23 cellular contexts compared by ENCODE assay signal in the genomic region with DNA sequence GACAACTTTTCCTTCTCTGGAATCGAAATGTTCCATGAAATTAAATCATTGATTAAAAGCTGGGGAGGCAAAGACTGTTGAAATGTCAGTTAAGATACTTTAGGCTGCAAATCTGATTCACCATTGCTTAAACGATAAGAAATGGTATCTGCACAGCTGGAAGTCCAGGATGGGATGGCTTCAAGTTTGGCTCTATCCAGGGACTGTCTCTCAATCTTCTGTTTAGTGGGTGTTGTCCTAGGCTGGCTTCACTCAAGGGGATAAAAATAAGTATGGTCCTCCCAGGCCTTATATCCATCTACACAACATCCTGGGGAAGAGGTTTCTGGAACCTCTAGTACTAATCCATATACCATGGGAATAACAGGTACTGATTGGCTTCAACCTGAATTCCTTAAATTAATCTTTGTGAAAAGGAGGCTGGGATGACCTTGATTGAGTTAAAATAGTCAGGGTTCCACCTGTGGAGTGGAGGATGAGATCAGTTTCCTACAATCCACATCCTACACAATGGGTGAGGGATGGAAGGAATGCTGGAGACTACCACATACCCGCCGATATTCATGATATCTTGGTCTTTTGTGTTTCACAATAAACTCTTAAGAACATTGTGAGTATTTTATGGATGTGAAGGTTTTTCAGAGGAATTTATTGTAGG.
A peak's percentile ranks its signal among the peaks of the same experiment; 100 is the strongest.
DNase-seq lines count a peak whose midpoint lies in the region; ATAC-seq and TF ChIP-seq lines count a peak whose summit lies in the region.
"Had no signal": no experiment of that assay in that cellular context is flagged by ENCODE, and none has a peak within 500 bp of the region (broad histone marks: within the 10 kb centered on the region; RNA-seq: fewer than 3 reads in every experiment).

No MANE protein-coding gene starts in this region.

- H3K36me3 Mint-ChIP-seq in GM23338 (ENCODE audit: low read depth), result no peaks in the 10 kb centered on the region
- H3K36me3 Mint-ChIP-seq in endodermal cell (ENCODE audit: low read depth), result peaks cover 3% of the 10 kb centered on the region
- H3K36me3 Mint-ChIP-seq in naive thymus-derived CD8-positive, alpha-beta T cell, result no peaks in the 10 kb centered on the region
- H3K36me3 Mint-ChIP-seq: CD4-positive, CD25-positive, alpha-beta regulatory T cell; CD8-positive, alpha-beta T cell had no signal

- H3K79me2 ChIP-seq in GM23338 (replicated peaks; ENCODE audit: insufficient read depth), result no peaks in the 10 kb centered on the region

- H3K4me3 ChIP-seq in GM23338 (no peak overlapping the region), HUES64 (ENCODE audit: low read length) (no peak overlapping the region), endodermal cell (ENCODE audit: low read length) (no peak overlapping the region)
- H3K4me3 ChIP-seq: BLaER1, GM12878, HAP-1 had no signal

- H3K27me3 ChIP-seq in GM23338 (ENCODE audit: insufficient read depth) (no peaks in the 10 kb centered on the region), HUES64 (ENCODE audit: insufficient read depth, low read length) (no peaks in the 10 kb centered on the region), endodermal cell (ENCODE audit: control insufficient read depth, insufficient read depth, low read length, poor library complexity, severe bottlenecking) (no peaks in the 10 kb centered on the region)
- H3K27me3 ChIP-seq: BLaER1 had no signal

- H3K9me3 Mint-ChIP-seq in GM23338, result no peaks in the 10 kb centered on the region
- no peaks in the 10 kb centered on the region for H3K9me3 Mint-ChIP-seq in endodermal cell
- H3K9me3 Mint-ChIP-seq in stimulated activated naive CD8-positive, alpha-beta T cell treated with anti-CD3 and anti-CD28 coated beads, Interleukin-15, amount 100 ng/mL, for 72 hours, result peaks cover 9 to 16% of the 10 kb centered on the region in 2 donors
- peaks cover 0 to 9% (median 0%) of the 10 kb centered on the region in 9 donors for H3K9me3 Mint-ChIP-seq in naive thymus-derived CD8-positive, alpha-beta T cell

- no peaks in the 10 kb centered on the region for H4K20me1 ChIP-seq in GM23338 (replicated peaks; ENCODE audit: insufficient read depth)
- H4K20me1 ChIP-seq: BLaER1 had no signal

- H3K4me3 Mint-ChIP-seq in GM23338, result no peak overlapping the region
- H3K4me3 Mint-ChIP-seq in endodermal cell, result no peak overlapping the region
- no peak overlapping the region for H3K4me3 Mint-ChIP-seq in stimulated activated naive CD8-positive, alpha-beta T cell treated with anti-CD3 and anti-CD28 coated beads, Interleukin-15, amount 100 ng/mL, for 72 hours
- H3K4me3 Mint-ChIP-seq in naive thymus-derived CD8-positive, alpha-beta T cell, result no peak overlapping the region
- H3K4me3 Mint-ChIP-seq: B cell; CD4-positive, CD25-positive, alpha-beta regulatory T cell; CD8-positive, alpha-beta T cell; HFFc6 had no signal

- POLR2A ChIA-PET in naive thymus-derived CD8-positive, alpha-beta T cell (lab: Charles Lee), result no interaction called here

- TF ChIP-seq CTCF in GM23338 (conservative IDR thresholded peaks at IDR 0.05; ENCODE audit: low read depth in 2 of 2) (no peak), endodermal cell (conservative IDR thresholded peaks at IDR 0.05) (no peak)

- peak; percentile 39 for DNase-seq in GM23338 (ENCODE audit: low spot score)
- peak; percentile 72 for DNase-seq in endodermal cell
- DNase-seq in iPS DF 19.7 (ENCODE audit: low read depth, low spot score), result peak; percentile 45
- DNase-seq in activated effector memory CD4-positive, alpha-beta T cell treated with anti-CD3 and anti-CD28 coated beads, Interleukin-2, amount 50 U/mL, for 16 hours, result no peak
- DNase-seq in stimulated activated naive CD8-positive, alpha-beta T cell treated with anti-CD3 and anti-CD28 coated beads, Interleukin-15, amount 100 ng/mL, for 72 hours, result no peak
- no peak for DNase-seq in naive thymus-derived CD8-positive, alpha-beta T cell
- no peak for DNase-seq in activated CD4-positive, alpha-beta T cell treated with anti-CD3 and anti-CD28 coated beads, Interleukin-2, amount 50 U/mL, for 48 hours
- DNase-seq: Caco-2; CD4-positive, CD25-positive, alpha-beta regulatory T cell; CD8-positive, alpha-beta T cell; DMS 273 treated with DMSO at 0.1 percent for 48 hours; DMS79; EL; GDM1; GOT3; HFFc6 had no signal

- WGBS in HUES64, result 81% methylated on average over 2 of the region's 4 CpGs
- 30 to 87% methylated on average over 2 to 4 of the region's 4 CpGs for WGBS in endodermal cell (ENCODE audit: insufficient coverage in 1 of 2, insufficient read length in 1 of 2), 2 experiments

- H3K4me1 Mint-ChIP-seq in GM23338 (peaks cover 27% of the 10 kb centered on the region), endodermal cell (peaks cover 74% of the 10 kb centered on the region)
- H3K4me1 Mint-ChIP-seq in stimulated activated naive CD8-positive, alpha-beta T cell treated with anti-CD3 and anti-CD28 coated beads, Interleukin-15, amount 100 ng/mL, for 72 hours, result no peaks in the 10 kb centered on the region
- H3K4me1 Mint-ChIP-seq in naive thymus-derived CD8-positive, alpha-beta T cell, result no peaks in the 10 kb centered on the region
- H3K4me1 Mint-ChIP-seq: B cell; CD4-positive, CD25-positive, alpha-beta regulatory T cell had no signal

- H3K9ac ChIP-seq in HUES64 (ENCODE audit: low read depth, low read length), result no peak overlapping the region
- H3K9ac ChIP-seq in endodermal cell (ENCODE audit: extremely low read depth, low read length, poor library complexity, severe bottlenecking), result peak overlapping the region; percentile 45
- H3K9ac ChIP-seq: BLaER1 had no signal

- no peak overlapping the region for H2AFZ ChIP-seq in GM23338

- H3K27ac ChIP-seq in GM23338 (ENCODE audit: low read depth) (0 out of 2 replicates have a peak overlapping the region, but pooled peaks have one; percentile 2), HUES64 (ENCODE audit: low read depth, low read length) (peak overlapping the region; percentile 2; the same call in 1 of the 2 replicates), endodermal cell (ENCODE audit: low read depth, low read length) (peak overlapping the region; percentile 45)
- H3K27ac ChIP-seq: 22Rv1, BLaER1, C4-2B had no signal

- H3F3A ChIP-seq in GM23338 (replicated peaks; ENCODE audit: low read depth), result no peaks in the 10 kb centered on the region

- H3K4me2 ChIP-seq in GM23338, result no peak overlapping the region
- H3K4me2 ChIP-seq: BLaER1 had no signal

- H3K9me3 ChIP-seq in HUES64 (ENCODE audit: insufficient read depth, low read depth, low read length) (no peaks in the 10 kb centered on the region), endodermal cell (ENCODE audit: control insufficient read depth, low read length) (no peaks in the 10 kb centered on the region)
- H3K9me3 ChIP-seq: BLaER1, Caco-2, HAP-1 had no signal

- H3K27ac Mint-ChIP-seq in GM23338 (no peak overlapping the region), endodermal cell (peak overlapping the region; percentile 94)
- H3K27ac Mint-ChIP-seq in stimulated activated naive CD8-positive, alpha-beta T cell treated with anti-CD3 and anti-CD28 coated beads, Interleukin-15, amount 100 ng/mL, for 72 hours, result no peak overlapping the region
- H3K27ac Mint-ChIP-seq in naive thymus-derived CD8-positive, alpha-beta T cell, result no peak overlapping the region
- H3K27ac Mint-ChIP-seq: B cell; CD4-positive, CD25-positive, alpha-beta regulatory T cell; CD8-positive, alpha-beta T cell; HFFc6 had no signal

- no peaks in the 10 kb centered on the region for H3K4me1 ChIP-seq in GM23338 (ENCODE audit: insufficient read depth)
- peaks cover 30% of the 10 kb centered on the region for H3K4me1 ChIP-seq in HUES64 (ENCODE audit: insufficient read depth, low read length)
- H3K4me1 ChIP-seq in endodermal cell (ENCODE audit: control insufficient read depth, insufficient read depth, low read length), result peaks cover 43% of the 10 kb centered on the region
- H3K4me1 ChIP-seq: BLaER1, HAP-1 had no signal

- no peaks in the 10 kb centered on the region for H3K36me3 ChIP-seq in GM23338 (ENCODE audit: insufficient read depth)
- H3K36me3 ChIP-seq in HUES64 (ENCODE audit: insufficient read depth, low read length), result no peaks in the 10 kb centered on the region
- no peaks in the 10 kb centered on the region for H3K36me3 ChIP-seq in endodermal cell (ENCODE audit: control insufficient read depth, insufficient read depth, low read length)
- H3K36me3 ChIP-seq: BLaER1, HAP-1 had no signal

- H3K27me3 Mint-ChIP-seq in GM23338 (ENCODE audit: insufficient read depth, low read depth, poor library complexity) (no peaks in the 10 kb centered on the region), endodermal cell (ENCODE audit: insufficient read depth) (no peaks in the 10 kb centered on the region)
- peaks cover 7% of the 10 kb centered on the region for H3K27me3 Mint-ChIP-seq in stimulated activated naive CD8-positive, alpha-beta T cell treated with anti-CD3 and anti-CD28 coated beads, Interleukin-15, amount 100 ng/mL, for 72 hours
- peaks cover 0 to 3% (median 0%) of the 10 kb centered on the region in 5 donors for H3K27me3 Mint-ChIP-seq in naive thymus-derived CD8-positive, alpha-beta T cell
- H3K27me3 Mint-ChIP-seq: B cell; CD4-positive, CD25-positive, alpha-beta regulatory T cell had no signal

- ATAC-seq in GM23338, result peak; percentile 27; the same call in 1 of the 3 replicates
- ATAC-seq in stimulated activated naive CD8-positive, alpha-beta T cell treated with anti-CD3 and anti-CD28 coated beads, Interleukin-15, amount 100 ng/mL, for 72 hours, result no peak
- ATAC-seq in naive thymus-derived CD8-positive, alpha-beta T cell, result no peak
- ATAC-seq: CD8-positive, alpha-beta T cell; GM12878 had no signal

- no peaks in the 10 kb centered on the region for H3K9me2 ChIP-seq in GM23338 (ENCODE audit: insufficient read depth)

TF ChIP-seq in GM23338, 12 proteins besides CTCF, POLR2A, EP300 and RAD21 (continues in another document):
- no peak for TF ChIP-seq NANOG (IDR thresholded peaks at IDR 0.05; ENCODE audit: borderline replicate concordance)

Comparison
In these comparisons a context has a peak if more than half of its experiments do, and no peak if none do; other contexts are left out.
1. DNase-seq: peak in GM23338 (single experiment), endodermal cell (single experiment) and iPS DF 19.7 (single experiment); none in activated effector memory CD4-positive, alpha-beta T cell treated with anti-CD3 and anti-CD28 coated beads, Interleukin-2, amount 50 U/mL, for 16 hours (single experiment), stimulated activated naive CD8-positive, alpha-beta T cell treated with anti-CD3 and anti-CD28 coated beads, Interleukin-15, amount 100 ng/mL, for 72 hours (0 of 2), naive thymus-derived CD8-positive, alpha-beta T cell (0 of 10) and activated CD4-positive, alpha-beta T cell treated with anti-CD3 and anti-CD28 coated beads, Interleukin-2, amount 50 U/mL, for 48 hours (0 of 2).
2. Peak in every context shown above with its lines, with median percentiles within 50 percentile points of each other: H3K27ac ChIP-seq.